8 cellular contexts compared by ENCODE assay signal in the genomic region with DNA sequence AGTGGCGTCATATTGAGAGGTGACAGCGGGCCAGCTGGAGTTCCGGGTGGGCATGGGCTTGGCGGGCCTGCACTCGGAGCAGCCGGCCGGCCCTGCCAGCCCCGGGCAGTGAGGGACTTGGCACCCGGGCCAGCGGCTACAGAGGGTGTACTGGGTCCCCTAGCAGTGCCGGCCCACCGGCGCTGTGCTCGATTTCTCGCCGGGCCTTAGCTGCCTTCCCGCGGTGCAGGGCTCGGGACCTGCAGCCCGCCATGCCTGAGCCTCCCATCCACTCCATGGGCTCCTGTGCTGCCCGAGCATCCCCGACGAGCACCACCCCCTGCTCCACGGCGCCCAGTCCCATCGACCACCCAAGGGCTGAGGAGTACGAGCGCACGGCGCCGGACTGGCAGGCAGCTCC. TPM values are rescaled to one million over a fixed set of nuclear protein-coding genes. Genes with fewer than 3 reads are reported as not detected.
DNase-seq lines count a peak whose midpoint lies in the region; ATAC-seq and TF ChIP-seq lines count a peak whose summit lies in the region.
"Not testable (repeated sequence)": the region's sequence is repeated elsewhere in the genome, so short reads cannot be mapped to it uniquely, and the experiment has no call there.

No MANE protein-coding gene starts in this region.

- H3K4me1 ChIP-seq in HUES64 (ENCODE audit: insufficient read depth, low read length) = peaks cover 11% of the 10 kb centered on the region; the same call in 1 of the 2 replicates
- peaks cover 36% of the 10 kb centered on the region for H3K4me1 ChIP-seq in adipocyte (ENCODE audit: control insufficient read depth, insufficient read depth, low read length)
- peaks cover 11% of the 10 kb centered on the region for H3K4me1 ChIP-seq in mucosa of descending colon (ENCODE audit: low read depth)
- H3K4me1 ChIP-seq in spleen = peaks cover 9 to 36% (median 25%) of the 10 kb centered on the region in 6 donors

- POLR2A ChIA-PET in CD4-positive, alpha-beta T cell (lab: Charles Lee) = interaction anchor here (1.5 to 4.3 kb wide), 3 partner anchors 12 to 65 kb away, joined by 3 to 26 read pairs (median 4); partner anchors contain the start of gene MRPL19
- POLR2A ChIA-PET in RWPE1 (lab: Yijun Ruan, JAX; ENCODE audit: low non-redundant PET) = not testable (repeated sequence)

- H3K4me3 ChIP-seq in HUES64 (ENCODE audit: low read length) (peak overlapping the region; percentile 75), adipocyte (ENCODE audit: low read length) (peak overlapping the region; percentile 94), spleen (peak overlapping the region in 1 of 8 donors; percentile 80)
- H3K4me3 ChIP-seq in mucosa of descending colon = not testable (repeated sequence)

- H3K36me3 ChIP-seq in HUES64 (ENCODE audit: insufficient read depth, low read length); adipocyte (ENCODE audit: control insufficient read depth, insufficient read depth, low read length, severe bottlenecking); mucosa of descending colon (ENCODE audit: low read depth); spleen: not testable (repeated sequence)

- not testable (repeated sequence) for H3K27ac ChIP-seq in CD4-positive, alpha-beta T cell (ENCODE audit: low read depth, low read length); HUES64 (ENCODE audit: low read depth, low read length)
- H3K27ac ChIP-seq in RWPE1 (peak overlapping the region; percentile 93; the same call in 1 of the 2 replicates), spleen (peak overlapping the region in 4 of 8 donors; percentile 90 to 95 (median 93))

- not testable (repeated sequence) for TF ChIP-seq POLR2A in spleen (IDR thresholded peaks at IDR 0.05)

- peaks cover 41% of the 10 kb centered on the region for H3K4me1 Mint-ChIP-seq in CD4-positive, alpha-beta T cell (ENCODE audit: low read depth)
- peaks cover 28% of the 10 kb centered on the region for H3K4me1 Mint-ChIP-seq in activated CD8-positive, alpha-beta memory T cell treated with anti-CD3 and anti-CD28 coated beads, Interleukin-2, amount 10 ng/mL, durations not matched to agents 7 days and 5 days
- H3K4me1 Mint-ChIP-seq in endothelial cell (ENCODE audit: unreplicated experiment) = not testable (repeated sequence)

- not testable (repeated sequence) for H3K27me3 Mint-ChIP-seq in CD4-positive, alpha-beta T cell; activated CD8-positive, alpha-beta memory T cell treated with anti-CD3 and anti-CD28 coated beads, Interleukin-2, amount 10 ng/mL, durations not matched to agents 7 days and 5 days; endothelial cell (ENCODE audit: unreplicated experiment)

- peak overlapping the region; percentile 98 for H3K27ac Mint-ChIP-seq in CD4-positive, alpha-beta T cell
- peak overlapping the region; percentile 97 for H3K27ac Mint-ChIP-seq in activated CD8-positive, alpha-beta memory T cell treated with anti-CD3 and anti-CD28 coated beads, Interleukin-2, amount 10 ng/mL, durations not matched to agents 7 days and 5 days
- H3K27ac Mint-ChIP-seq in endothelial cell (ENCODE audit: unreplicated experiment) = not testable (repeated sequence)

- intact Hi-C loops in CD4-positive, alpha-beta T cell (cut with DNase I, micrococcal nuclease) = loop anchor here (2.0 to 5.0 kb wide), 2 partner anchors 65 to 754 kb away; partner anchors contain the start of genes MRPL19 (in 1 of the 2) and POLE4 (in 1 of the 2)
- intact Hi-C loops in mucosa of descending colon (cut with DNase I, micrococcal nuclease); spleen (cut with DNase I; ENCODE audit: low total_unique reads): not testable (repeated sequence)

- TF ChIP-seq CTCF in CD4-positive, alpha-beta T cell (IDR thresholded peaks at IDR 0.05); RWPE1 (conservative IDR thresholded peaks at IDR 0.05; ENCODE audit: low read depth); endothelial cell (IDR thresholded peaks at IDR 0.05; ENCODE audit: unreplicated experiment); mucosa of descending colon (IDR thresholded peaks at IDR 0.05); spleen (IDR thresholded peaks at IDR 0.05 in 8 of 11, conservative IDR thresholded peaks at IDR 0.05 in 3 of 11): not testable (repeated sequence)

- DNase-seq in CD4-positive, alpha-beta T cell; RWPE1 (ENCODE audit: low spot score); activated CD8-positive, alpha-beta memory T cell treated with anti-CD3 and anti-CD28 coated beads, Interleukin-2, amount 10 ng/mL, durations not matched to agents 7 days and 5 days; adipocyte (ENCODE audit: low read depth); endothelial cell (ENCODE audit: low spot score): not testable (repeated sequence)
- DNase-seq in mucosa of descending colon (peak in 2 of 3 donors; percentile 28 to 53), spleen (peak; percentile 83)

- CTCF ChIA-PET in CD4-positive, alpha-beta T cell (lab: Charles Lee) = interaction anchor here (1.9 kb wide), 1 partner anchor 71 kb away, joined by 4 read pairs; no protein-coding TSS in a partner anchor
- CTCF ChIA-PET in RWPE1 (lab: Yijun Ruan, JAX) = interaction anchor here (0.6 kb wide), 1 partner anchor 307 kb away, joined by 3 read pairs; no protein-coding TSS in a partner anchor
- CTCF ChIA-PET in activated CD8-positive, alpha-beta memory T cell treated with anti-CD3 and anti-CD28 coated beads, Interleukin-2, amount 10 ng/mL, durations not matched to agents 7 days and 5 days (lab: Charles Lee) = interaction anchor here (1.8 to 2.6 kb wide), 2 partner anchors 13 to 34 kb away, joined by 7 to 9 read pairs; no protein-coding TSS in a partner anchor

- not testable (repeated sequence) for ATAC-seq in CD4-positive, alpha-beta T cell (ENCODE audit: poor library complexity); activated CD8-positive, alpha-beta memory T cell treated with anti-CD3 and anti-CD28 coated beads, Interleukin-2, amount 10 ng/mL, durations not matched to agents 7 days and 5 days; mucosa of descending colon

- peaks cover 12% of the 10 kb centered on the region for H3K36me3 Mint-ChIP-seq in CD4-positive, alpha-beta T cell (ENCODE audit: low read depth)
- H3K36me3 Mint-ChIP-seq in activated CD8-positive, alpha-beta memory T cell treated with anti-CD3 and anti-CD28 coated beads, Interleukin-2, amount 10 ng/mL, durations not matched to agents 7 days and 5 days; endothelial cell (ENCODE audit: low read depth, unreplicated experiment): not testable (repeated sequence)

- not testable (repeated sequence) for H3K9me3 Mint-ChIP-seq in CD4-positive, alpha-beta T cell; activated CD8-positive, alpha-beta memory T cell treated with anti-CD3 and anti-CD28 coated beads, Interleukin-2, amount 10 ng/mL, durations not matched to agents 7 days and 5 days (ENCODE audit: low read depth); endothelial cell (ENCODE audit: unreplicated experiment)

- not testable (repeated sequence) for H3K9ac ChIP-seq in HUES64 (ENCODE audit: low read depth, low read length)
- peak overlapping the region; percentile 93 for H3K9ac ChIP-seq in adipocyte (ENCODE audit: low read length)

- not testable (repeated sequence) for H3K9me3 ChIP-seq in CD4-positive, alpha-beta T cell (ENCODE audit: control insufficient read depth, low read length); HUES64 (ENCODE audit: insufficient read depth, low read depth, low read length); adipocyte (ENCODE audit: control insufficient read depth, low read length); mucosa of descending colon; spleen

- H3K27me3 ChIP-seq in CD4-positive, alpha-beta T cell (ENCODE audit: control insufficient read depth, insufficient read depth, low read length); HUES64 (ENCODE audit: insufficient read depth, low read length); adipocyte (replicated peaks; ENCODE audit: control insufficient read depth, insufficient read depth, low read length); spleen (replicated peaks in 1 of 7): not testable (repeated sequence)

- peak overlapping the region; percentile 97 for H3K4me3 Mint-ChIP-seq in CD4-positive, alpha-beta T cell
- peak overlapping the region; percentile 81 for H3K4me3 Mint-ChIP-seq in activated CD8-positive, alpha-beta memory T cell treated with anti-CD3 and anti-CD28 coated beads, Interleukin-2, amount 10 ng/mL, durations not matched to agents 7 days and 5 days
- H3K4me3 Mint-ChIP-seq in endothelial cell (ENCODE audit: unreplicated experiment) = peak overlapping the region; percentile 92

- 97% methylated on average over 31 of the region's 31 CpGs for WGBS in HUES64
- WGBS in spleen, 5 donors = 97 to 98% (median 98%) methylated on average over 15 to 31 of the region's 31 CpGs

RNA-seq across cellular contexts. Expression of gene GCFC2, which starts 0.9 kb away (rescaled TPM):
- 10 to 100 TPM; 15.7 to 17.1 TPM for total RNA-seq in CD4-positive, alpha-beta T cell
- 15.6 TPM for polyA plus RNA-seq in HUES64 (2013, experiment 1 of 2)
- polyA plus RNA-seq in HUES64 (2013, experiment 2 of 2) = 15.8 TPM
- 10 to 100 TPM; 17.1 to 27.0 TPM for total RNA-seq in activated CD8-positive, alpha-beta memory T cell treated with anti-CD3 and anti-CD28 coated beads, Interleukin-2, amount 10 ng/mL, durations not matched to agents 7 days and 5 days
- total RNA-seq in endothelial cell (ENCODE audit: unreplicated experiment) = 13.0 TPM
- total RNA-seq in mucosa of descending colon = 10 to 100 TPM; 13.6 to 16.4 (median 14.4) TPM
- 10 to 100 TPM; 13.1 to 26.2 (median 20.8) TPM for total RNA-seq in spleen
- polyA plus RNA-seq in spleen = 10 to 100 TPM; 19.6 to 27.7 (median 20.2) TPM
